Comparison of ENCODE assay signal across 8 cellular contexts in the genomic region with DNA sequence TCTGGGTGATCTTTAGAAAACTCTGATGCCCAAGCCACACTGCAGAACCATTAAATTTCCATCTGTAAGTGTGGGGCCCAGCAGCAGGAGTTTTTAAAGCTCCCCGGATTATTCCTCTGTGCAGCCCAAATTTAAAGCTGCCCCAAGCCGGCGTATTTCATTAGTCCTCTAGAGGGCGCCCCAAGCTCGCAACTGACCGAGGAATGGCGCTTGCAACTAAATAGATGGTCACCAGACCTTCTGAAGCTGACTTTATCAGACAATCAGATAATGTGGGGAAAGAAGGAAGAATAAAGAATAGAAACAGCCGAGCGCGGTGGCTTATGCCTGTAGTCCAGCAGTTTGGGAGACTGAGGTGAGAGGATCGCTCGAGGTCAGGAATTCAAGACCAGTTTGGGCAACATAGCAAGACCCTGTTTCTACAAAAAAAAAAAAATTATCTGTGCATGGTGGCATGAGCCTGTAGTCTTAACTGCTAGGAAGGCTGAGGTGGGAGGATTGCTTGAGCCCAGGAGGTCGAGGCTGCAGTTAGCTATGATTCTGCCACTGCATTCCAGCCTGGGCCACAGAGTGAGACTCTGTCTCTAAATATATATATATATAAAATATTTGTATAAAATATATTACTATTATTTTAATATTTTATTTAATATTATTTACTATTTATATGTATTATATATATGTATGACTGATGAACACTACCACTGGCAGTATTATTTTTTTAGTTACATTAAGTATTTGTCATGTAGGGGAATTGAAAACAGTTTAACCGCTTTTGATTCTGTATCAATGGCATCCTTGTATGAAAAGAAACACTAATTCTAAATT. TPM values are rescaled to one million over a fixed set of nuclear protein-coding genes. Genes with fewer than 3 reads are reported as not detected.
DNase-seq lines count a peak whose midpoint lies in the region; ATAC-seq, FAIRE-seq and TF ChIP-seq lines count a peak whose summit lies in the region.

No MANE protein-coding gene starts in this region.

- H3K4me1 ChIP-seq in SJCRH30 (no peaks in the 10 kb centered on the region), astrocyte (ENCODE audit: insufficient read depth, low read length) (no peaks in the 10 kb centered on the region)

- H4K20me1 ChIP-seq in astrocyte (ENCODE audit: insufficient read depth, low read length) = no peaks in the 10 kb centered on the region

- H3K27ac ChIP-seq in SJCRH30 (no peak overlapping the region), astrocyte (ENCODE audit: low read depth, low read length) (no peak overlapping the region)

- H3K27me3 ChIP-seq in SJCRH30 (0 out of 2 replicates have a peak, but pooled peaks cover 8% of the 10 kb centered on the region), astrocyte (ENCODE audit: insufficient read depth, low read length) (peaks cover 4% of the 10 kb centered on the region)

- TF ChIP-seq CTCF in GM12873 (IDR thresholded peaks at IDR 0.05; ENCODE audit: insufficient read depth, low read depth, low read length, missing control alignments) (peak; percentile 77), astrocyte (IDR thresholded peaks at IDR 0.05; ENCODE audit: insufficient read depth, low read depth, low read length) (peak; percentile 78)

- H3K36me3 Mint-ChIP-seq in astrocyte (ENCODE audit: low read depth, unreplicated experiment) = peaks cover 1% of the 10 kb centered on the region

- H3K79me2 ChIP-seq in astrocyte (ENCODE audit: insufficient read depth, low read length) = no peaks in the 10 kb centered on the region

- no peaks in the 10 kb centered on the region for H3K36me3 ChIP-seq in SJCRH30
- H3K36me3 ChIP-seq in astrocyte (ENCODE audit: insufficient read depth, low read length) = no peaks in the 10 kb centered on the region

- DNase-seq in ACHN (peak; percentile 41), LoVo (ENCODE audit: low spot score) (peak; percentile 46), SJCRH30 (peak; percentile 29 to 75), astrocyte (ENCODE audit: low read depth) (peak; percentile 11), hypothalamus (lab: John Stamatoyannopoulos, UW) (peak in 40 of 51 donors; percentile 1 to 75 (median 31))
- peak; percentile 61 for DNase-seq in stimulated activated CD4-positive, alpha-beta T cell treated with anti-CD3 and anti-CD28 coated beads, Interleukin-15, amount 100 ng/mL, for 24 hours

- no peak overlapping the region for H3K4me3 ChIP-seq in SJCRH30
- H3K4me3 ChIP-seq in astrocyte (ENCODE audit: insufficient read depth, low read depth, low read length) = no peak overlapping the region

- ATAC-seq in HG03442 (IDR thresholded peaks at IDR 0.05; ENCODE audit: unreplicated experiment) = no peak

- no peak overlapping the region for H3K27ac Mint-ChIP-seq in astrocyte (ENCODE audit: unreplicated experiment)

- H3K4me1 Mint-ChIP-seq in astrocyte (ENCODE audit: low read depth, unreplicated experiment) = peaks cover 11% of the 10 kb centered on the region

- H3K9me3 ChIP-seq in SJCRH30 (replicated peaks) = no peaks in the 10 kb centered on the region
- H3K9me3 ChIP-seq in astrocyte (ENCODE audit: insufficient read depth, low read depth, low read length) = no peaks in the 10 kb centered on the region

- H3K4me3 Mint-ChIP-seq in astrocyte (ENCODE audit: unreplicated experiment) = no peak overlapping the region

- FAIRE-seq in astrocyte (lab: Jason Lieb, UNC) = no peak

- peaks cover 8% of the 10 kb centered on the region for H3K27me3 Mint-ChIP-seq in astrocyte (ENCODE audit: low read depth, unreplicated experiment)

- H3K4me2 ChIP-seq in astrocyte (ENCODE audit: low read length) = no peak overlapping the region

- H2AFZ ChIP-seq in astrocyte (ENCODE audit: low read depth, low read length) = no peak overlapping the region

- in situ Hi-C loops in ACHN (cut with HindIII; ENCODE audit: low pct_ligation_motif_present, low pct_unique_long_range_greater_than_20kb, low sequenced_read_pairs) = loop anchor here (25.0 kb wide), 1 partner anchor 608 kb away; no protein-coding TSS in a partner anchor

- H3K9me3 Mint-ChIP-seq in astrocyte (ENCODE audit: unreplicated experiment) = peaks cover 7% of the 10 kb centered on the region

- no peak overlapping the region for H3K9ac ChIP-seq in astrocyte (ENCODE audit: low read length)

RNA-seq across cellular contexts. Expression of gene OTOR, which starts 56.0 kb away (rescaled TPM):
- not detected in 2 replicates for total RNA-seq in SJCRH30 (2014; rRNA removed; shearing (Covaris generic))
- not detected in 2 replicates for total RNA-seq in astrocyte

Comparison
In these comparisons a context has a peak if more than half of its experiments do, and no peak if none do; other contexts are left out.
1. DNase-seq: peak in every context shown above with its lines; median percentile 61 in stimulated activated CD4-positive, alpha-beta T cell treated with anti-CD3 and anti-CD28 coated beads, Interleukin-15, amount 100 ng/mL, for 24 hours; 52 in SJCRH30; 46 in LoVo; 41 in ACHN; 31 in hypothalamus; 11 in astrocyte.